In genomic region chr12:127761880-127762279, GRCh38 we compare ENCODE assay signal across 24 cellular contexts.
DNase-seq lines count a peak whose midpoint lies in the region; ATAC-seq and TF ChIP-seq lines count a peak whose summit lies in the region.
"Had no signal": no experiment of that assay in that cellular context is flagged by ENCODE, and none has a peak within 500 bp of the region (broad histone marks: within the 10 kb centered on the region; RNA-seq: fewer than 3 reads in every experiment).

No MANE protein-coding gene starts in this region.

- ATAC-seq in upper lobe of right lung: peak; percentile 70
- ATAC-seq in activated CD4-positive, alpha-beta T cell treated with anti-CD3 and anti-CD28 coated beads for 36 hours: no peak
- ATAC-seq: activated naive CD8-positive, alpha-beta T cell treated with anti-CD3 and anti-CD28 coated beads, Interleukin-2, amount 50 U/mL, for 24 hours; body of pancreas; stimulated activated naive CD8-positive, alpha-beta T cell treated with anti-CD3 and anti-CD28 coated beads, Interleukin-15, amount 100 ng/mL, for 72 hours had no signal

- H3K27ac ChIP-seq in WERI-Rb-1 (no peak overlapping the region), upper lobe of right lung (no peak overlapping the region)
- H3K27ac ChIP-seq: body of pancreas, esophagus muscularis mucosa, tibial nerve had no signal

- POLR2A ChIA-PET in activated CD4-positive, alpha-beta T cell treated with anti-CD3 and anti-CD28 coated beads for 36 hours (lab: Charles Lee): no interaction called here

- DNase-seq in SHP77 (lab: John Stamatoyannopoulos, UW) (peak; percentile 36 to 37), SHP77 treated with DMSO at 0.1 percent for 48 hours (lab: John Stamatoyannopoulos, UW) (no peak), WERI-Rb-1 (peak; percentile 13), inferior parietal cortex (ENCODE audit: extremely low spot score) (peak; percentile 59), upper lobe of right lung (no peak), mucosa of gallbladder (ENCODE audit: low spot score) (no peak)
- no peak for DNase-seq in activated CD4-positive, alpha-beta T cell treated with anti-CD3 and anti-CD28 coated beads, Interleukin-2, amount 50 U/mL, for 4 hours
- no peak for DNase-seq in activated CD4-positive, alpha-beta T cell treated with anti-CD3 and anti-CD28 coated beads for 36 hours
- DNase-seq: activated B cell treated with CpG ODN at 0.5 μM for 24 hours; activated CD4-positive, alpha-beta memory T cell treated with anti-CD3 and anti-CD28 coated beads, Interleukin-2, amount 10 ng/mL, durations not matched to agents 7 days and 5 days; activated gamma-delta T cell; activated naive CD8-positive, alpha-beta T cell treated with anti-CD3 and anti-CD28 coated beads, Interleukin-2, amount 50 U/mL, for 24 hours; activated T-cell treated with anti-CD3 and anti-CD28 coated beads for 4 hours; body of pancreas; Calu3; endodermal cell; NCI-H1436 treated with DMSO at 0.1 percent for 48 hours; NCI-H526 treated with DMSO at 0.1 percent for 48 hours; nephron progenitor cell; stimulated activated CD4-positive, alpha-beta T cell treated with anti-CD3 and anti-CD28 coated beads, Interleukin-15, amount 100 ng/mL, for 24 hours; stimulated activated naive CD8-positive, alpha-beta T cell treated with anti-CD3 and anti-CD28 coated beads, Interleukin-15, amount 100 ng/mL, for 72 hours; T1000 had no signal

- no peaks in the 10 kb centered on the region for H3K4me1 Mint-ChIP-seq in activated CD4-positive, alpha-beta T cell treated with anti-CD3 and anti-CD28 coated beads for 36 hours
- H3K4me1 Mint-ChIP-seq: activated B cell treated with CpG ODN at 0.5 μM for 24 hours; activated CD4-positive, alpha-beta memory T cell treated with anti-CD3 and anti-CD28 coated beads, Interleukin-2, amount 10 ng/mL, durations not matched to agents 7 days and 5 days; activated naive CD8-positive, alpha-beta T cell treated with anti-CD3 and anti-CD28 coated beads, Interleukin-2, amount 50 U/mL, for 24 hours; endodermal cell; nephron progenitor cell; stimulated activated naive CD8-positive, alpha-beta T cell treated with anti-CD3 and anti-CD28 coated beads, Interleukin-15, amount 100 ng/mL, for 72 hours had no signal

- CTCF ChIA-PET in activated CD4-positive, alpha-beta T cell treated with anti-CD3 and anti-CD28 coated beads for 36 hours (lab: Charles Lee): no interaction called here

- H3K9me3 ChIP-seq in WERI-Rb-1 (ENCODE audit: severe bottlenecking) (no peaks in the 10 kb centered on the region), upper lobe of right lung (no peaks in the 10 kb centered on the region)
- H3K9me3 ChIP-seq: body of pancreas had no signal

- H3K36me3 Mint-ChIP-seq in activated CD4-positive, alpha-beta T cell treated with anti-CD3 and anti-CD28 coated beads for 36 hours (ENCODE audit: low read depth): no peaks in the 10 kb centered on the region

- intact Hi-C loops in upper lobe of right lung (cut with DNase I): no loop called here
- intact Hi-C loops in activated CD4-positive, alpha-beta T cell treated with anti-CD3 and anti-CD28 coated beads for 36 hours (cut with DNase I, micrococcal nuclease): no loop called here

- H3K4me1 ChIP-seq in upper lobe of right lung: no peaks in the 10 kb centered on the region
- H3K4me1 ChIP-seq: body of pancreas, esophagus muscularis mucosa, tibial nerve had no signal

- H3K27ac Mint-ChIP-seq in activated CD4-positive, alpha-beta T cell treated with anti-CD3 and anti-CD28 coated beads for 36 hours: no peak overlapping the region
- H3K27ac Mint-ChIP-seq: activated B cell treated with CpG ODN at 0.5 μM for 24 hours; activated CD4-positive, alpha-beta memory T cell treated with anti-CD3 and anti-CD28 coated beads, Interleukin-2, amount 10 ng/mL, durations not matched to agents 7 days and 5 days; activated naive CD8-positive, alpha-beta T cell treated with anti-CD3 and anti-CD28 coated beads, Interleukin-2, amount 50 U/mL, for 24 hours; endodermal cell; nephron progenitor cell; stimulated activated naive CD8-positive, alpha-beta T cell treated with anti-CD3 and anti-CD28 coated beads, Interleukin-15, amount 100 ng/mL, for 72 hours had no signal

- H3K27me3 Mint-ChIP-seq in activated CD4-positive, alpha-beta T cell treated with anti-CD3 and anti-CD28 coated beads for 36 hours: no peaks in the 10 kb centered on the region
- H3K27me3 Mint-ChIP-seq: activated B cell treated with CpG ODN at 0.5 μM for 24 hours; activated CD4-positive, alpha-beta memory T cell treated with anti-CD3 and anti-CD28 coated beads, Interleukin-2, amount 10 ng/mL, durations not matched to agents 7 days and 5 days; activated naive CD8-positive, alpha-beta T cell treated with anti-CD3 and anti-CD28 coated beads, Interleukin-2, amount 50 U/mL, for 24 hours; stimulated activated naive CD8-positive, alpha-beta T cell treated with anti-CD3 and anti-CD28 coated beads, Interleukin-15, amount 100 ng/mL, for 72 hours had no signal

- H3K4me3 ChIP-seq in WERI-Rb-1 (ENCODE audit: low read depth, low read length) (no peak overlapping the region), upper lobe of right lung (no peak overlapping the region)
- H3K4me3 ChIP-seq: body of pancreas, esophagus muscularis mucosa, tibial nerve had no signal

- no peak overlapping the region for H3K4me3 Mint-ChIP-seq in activated CD4-positive, alpha-beta T cell treated with anti-CD3 and anti-CD28 coated beads for 36 hours
- H3K4me3 Mint-ChIP-seq: activated B cell treated with CpG ODN at 0.5 μM for 24 hours; activated CD4-positive, alpha-beta memory T cell treated with anti-CD3 and anti-CD28 coated beads, Interleukin-2, amount 10 ng/mL, durations not matched to agents 7 days and 5 days; activated naive CD8-positive, alpha-beta T cell treated with anti-CD3 and anti-CD28 coated beads, Interleukin-2, amount 50 U/mL, for 24 hours; endodermal cell; nephron progenitor cell had no signal

- H3K27me3 ChIP-seq in WERI-Rb-1 (ENCODE audit: insufficient read depth, low read depth, severe bottlenecking): no peaks in the 10 kb centered on the region
- H3K27me3 ChIP-seq in upper lobe of right lung: no peaks in the 10 kb centered on the region
- H3K27me3 ChIP-seq: body of pancreas, esophagus muscularis mucosa, tibial nerve had no signal

- TF ChIP-seq CTCF in WERI-Rb-1 (IDR thresholded peaks at IDR 0.05; ENCODE audit: low read depth, low read length) (no peak), upper lobe of right lung (IDR thresholded peaks at IDR 0.05) (no peak)

- peaks cover 16% of the 10 kb centered on the region for H3K9me3 Mint-ChIP-seq in activated CD4-positive, alpha-beta T cell treated with anti-CD3 and anti-CD28 coated beads for 36 hours (ENCODE audit: low read depth)
- H3K9me3 Mint-ChIP-seq: endodermal cell had no signal

- H3K36me3 ChIP-seq in WERI-Rb-1: no peaks in the 10 kb centered on the region
- H3K36me3 ChIP-seq in upper lobe of right lung: no peaks in the 10 kb centered on the region
- H3K36me3 ChIP-seq: esophagus muscularis mucosa, tibial nerve had no signal

Comparison
In these comparisons a context has a peak if more than half of its experiments do, and no peak if none do; other contexts are left out.
1. DNase-seq: peak in SHP77 (2 of 2), WERI-Rb-1 (single experiment) and inferior parietal cortex (single experiment); none in SHP77 treated with DMSO at 0.1 percent for 48 hours (single experiment), upper lobe of right lung (single experiment), activated CD4-positive, alpha-beta T cell treated with anti-CD3 and anti-CD28 coated beads, Interleukin-2, amount 50 U/mL, for 4 hours (0 of 2), mucosa of gallbladder (single experiment) and activated CD4-positive, alpha-beta T cell treated with anti-CD3 and anti-CD28 coated beads for 36 hours (single experiment).